8 cellular contexts compared by ENCODE assay signal in the genomic region with DNA sequence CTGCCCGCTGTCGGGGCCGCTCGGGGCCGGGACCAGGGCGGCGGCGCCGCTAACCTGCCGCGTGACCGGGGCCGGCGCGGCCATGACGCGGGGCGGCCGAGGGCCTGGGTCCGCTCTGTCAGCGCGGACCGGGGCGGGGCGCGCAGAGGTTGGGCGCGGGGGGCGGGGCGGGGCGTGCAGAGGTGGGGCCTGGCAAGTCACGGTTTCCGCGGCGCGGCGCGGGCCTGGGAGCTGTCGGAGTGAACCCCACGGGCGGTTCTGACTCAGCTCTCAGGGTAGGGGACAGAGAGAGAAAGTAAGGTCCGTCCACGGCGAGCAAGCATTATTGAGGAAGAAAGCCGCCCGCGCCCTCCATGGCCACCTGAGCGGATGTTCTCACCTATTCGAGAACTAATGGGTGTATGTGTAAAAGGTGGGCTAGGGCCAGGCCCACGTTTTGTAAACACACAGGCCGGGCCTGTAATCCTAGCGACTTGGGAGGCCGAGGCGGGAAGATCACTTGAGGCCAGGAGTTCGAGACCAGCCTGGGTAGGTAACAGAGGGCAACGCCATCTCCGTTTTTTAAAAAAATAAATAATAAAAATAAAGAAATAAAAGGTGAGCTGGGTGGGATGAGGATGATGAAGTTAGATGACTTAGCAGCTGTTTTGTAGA. TPM values are rescaled to one million over a fixed set of nuclear protein-coding genes. Genes with fewer than 3 reads are reported as not detected.
A peak's percentile ranks its signal among the peaks of the same experiment; 100 is the strongest.
DNase-seq lines count a peak whose midpoint lies in the region; ATAC-seq and TF ChIP-seq lines count a peak whose summit lies in the region.

A gene with protein sequence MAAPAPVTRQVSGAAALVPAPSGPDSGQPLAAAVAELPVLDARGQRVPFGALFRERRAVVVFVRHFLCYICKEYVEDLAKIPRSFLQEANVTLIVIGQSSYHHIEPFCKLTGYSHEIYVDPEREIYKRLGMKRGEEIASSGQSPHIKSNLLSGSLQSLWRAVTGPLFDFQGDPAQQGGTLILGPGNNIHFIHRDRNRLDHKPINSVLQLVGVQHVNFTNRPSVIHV (minus strand): TSS at position 120 of the 654 bp plus-strand sequence. CDS start 36 bp downstream, at position 84.

- DNase-seq in NCI-H2227 treated with DMSO at 0.1 percent for 48 hours (lab: John Stamatoyannopoulos, UW) (peak; percentile 21), dermis microvascular lymphatic vessel endothelial cell (ENCODE audit: low read depth in 2 of 2) (peak; percentile 29 to 86), lower leg skin (ENCODE audit: low spot score in 2 of 2) (peak; percentile 81 to 97), DMS114 treated with DMSO at 0.1 percent for 48 hours (lab: John Stamatoyannopoulos, UW; ENCODE audit: unreplicated experiment) (no peak)
- DNase-seq in activated CD4-positive, alpha-beta T cell treated with anti-CD3 and anti-CD28 coated beads, Interleukin-2, amount 50 U/mL, for 48 hours = peak; percentile 88
- peak; percentile 83 to 84 for DNase-seq in stimulated activated CD4-positive, alpha-beta T cell treated with anti-CD3 and anti-CD28 coated beads, Interleukin-4, amount 100 ng/mL, for 4 hours

- TF ChIP-seq CTCF in lower leg skin (IDR thresholded peaks at IDR 0.05) = no peak

- WGBS in lower leg skin, 2 donors = 8% methylated on average over 23 of the region's 57 CpGs

- intact Hi-C loops in lower leg skin (cut with DNase I; ENCODE audit: low total_unique reads) = no loop called here

- TF ChIP-seq POLR2A in lower leg skin (IDR thresholded peaks at IDR 0.05) = no peak

- peak; percentile 84 for ATAC-seq in GM18502 (IDR thresholded peaks at IDR 0.05; ENCODE audit: poor library complexity, unreplicated experiment)
- peak; percentile 50 for ATAC-seq in HG02610 (IDR thresholded peaks at IDR 0.05; ENCODE audit: unreplicated experiment)

- H3K4me3 ChIP-seq in lower leg skin (ENCODE audit: low read depth, poor library complexity, severe bottlenecking) = peak within 1 kb of the TSS; percentile 43

RNA-seq across cellular contexts. Expression of the gene that starts here (rescaled TPM):
- total RNA-seq in dermis microvascular lymphatic vessel endothelial cell = 25.4 and 27.2 TPM in 2 replicates
- total RNA-seq in lower leg skin = 10 to 100 TPM in 2 of 4 donors, 1 to 10 TPM in 2; 6.1 to 12.4 (median 9.4) TPM
